26 cellular contexts compared by ENCODE assay signal in genomic region chr3:65577875-65578274, GRCh38.
DNase-seq lines count a peak whose midpoint lies in the region; ATAC-seq and TF ChIP-seq lines count a peak whose summit lies in the region.
"Had no signal": no experiment of that assay in that cellular context is flagged by ENCODE, and none has a peak within 500 bp of the region (broad histone marks: within the 10 kb centered on the region; RNA-seq: fewer than 3 reads in every experiment).

No MANE protein-coding gene starts in this region.

- no peak for ATAC-seq in natural killer cell treated with Interleukin-12 subunit alpha and Interleukin-12 subunit beta and Interleukin-15 and Interleukin-18, amount 100 ng/mL, for 72 hours
- ATAC-seq: activated CD8-positive, alpha-beta T cell treated with anti-CD3 and anti-CD28 coated beads, Interleukin-2, amount 10 ng/mL, durations not matched to agents 7 days and 5 days; activated naive CD4-positive, alpha-beta T cell treated with anti-CD3 and anti-CD28 coated beads, Interleukin-2, amount 50 U/mL, for 72 hours; lower lobe of right lung; T-cell had no signal

- no peaks in the 10 kb centered on the region for H4K20me1 ChIP-seq in fibroblast of lung (ENCODE audit: control insufficient read depth, extremely low read depth, insufficient read depth, low read length)

- H3K27me3 Mint-ChIP-seq in natural killer cell treated with Interleukin-12 subunit alpha and Interleukin-12 subunit beta and Interleukin-15 and Interleukin-18, amount 100 ng/mL, for 72 hours = no peaks in the 10 kb centered on the region
- H3K27me3 Mint-ChIP-seq in immature natural killer cell (ENCODE audit: low read depth in 3 of 3) = peaks cover 0 to 2% (median 1%) of the 10 kb centered on the region in 3 donors
- no peaks in the 10 kb centered on the region for H3K27me3 Mint-ChIP-seq in T-helper 2 cell treated with Interferon-gamma antibody and Interleukin-4, amounts not matched to agents 5 μg/mL and 100 μg/mL, for 36 hours (ENCODE audit: low read depth)
- H3K27me3 Mint-ChIP-seq: T-cell had no signal

- H3K4me1 Mint-ChIP-seq in natural killer cell treated with Interleukin-12 subunit alpha and Interleukin-12 subunit beta and Interleukin-15 and Interleukin-18, amount 100 ng/mL, for 72 hours (ENCODE audit: low read depth in 2 of 2) = no peaks in the 10 kb centered on the region
- no peaks in the 10 kb centered on the region for H3K4me1 Mint-ChIP-seq in immature natural killer cell
- no peaks in the 10 kb centered on the region for H3K4me1 Mint-ChIP-seq in T-helper 2 cell treated with Interferon-gamma antibody and Interleukin-4, amounts not matched to agents 5 μg/mL and 100 μg/mL, for 36 hours (ENCODE audit: low read depth)
- H3K4me1 Mint-ChIP-seq: T-cell had no signal

- H3K4me2 ChIP-seq in fibroblast of lung (ENCODE audit: extremely low read depth, insufficient read depth, low read length) = no peak overlapping the region

- no peak overlapping the region for H3K27ac Mint-ChIP-seq in natural killer cell treated with Interleukin-12 subunit alpha and Interleukin-12 subunit beta and Interleukin-15 and Interleukin-18, amount 100 ng/mL, for 72 hours
- H3K27ac Mint-ChIP-seq in immature natural killer cell = no peak overlapping the region
- no peak overlapping the region for H3K27ac Mint-ChIP-seq in T-helper 2 cell treated with Interferon-gamma antibody and Interleukin-4, amounts not matched to agents 5 μg/mL and 100 μg/mL, for 36 hours
- H3K27ac Mint-ChIP-seq: activated CD8-positive, alpha-beta T cell treated with anti-CD3 and anti-CD28 coated beads, Interleukin-2, amount 10 ng/mL, durations not matched to agents 7 days and 5 days; T-cell had no signal

- no peak overlapping the region for H3K4me3 Mint-ChIP-seq in natural killer cell treated with Interleukin-12 subunit alpha and Interleukin-12 subunit beta and Interleukin-15 and Interleukin-18, amount 100 ng/mL, for 72 hours
- H3K4me3 Mint-ChIP-seq in immature natural killer cell = no peak overlapping the region
- no peak overlapping the region for H3K4me3 Mint-ChIP-seq in T-helper 2 cell treated with Interferon-gamma antibody and Interleukin-4, amounts not matched to agents 5 μg/mL and 100 μg/mL, for 36 hours
- H3K4me3 Mint-ChIP-seq: activated CD8-positive, alpha-beta T cell treated with anti-CD3 and anti-CD28 coated beads, Interleukin-2, amount 10 ng/mL, durations not matched to agents 7 days and 5 days; T-cell had no signal

- H3K27ac ChIP-seq in angular gyrus (ENCODE audit: low read depth, low read length) (peak overlapping the region; percentile 2), fibroblast of lung (ENCODE audit: insufficient read depth, low read length) (peak overlapping the region; percentile 32)
- H3K27ac ChIP-seq: lower lobe of right lung, prostate gland, testis had no signal

- no peaks in the 10 kb centered on the region for H3K36me3 ChIP-seq in fibroblast of lung (ENCODE audit: control insufficient read depth, insufficient read depth, low read length)
- H3K36me3 ChIP-seq: lower lobe of right lung, prostate gland, SJCRH30 had no signal

- H3K4me1 ChIP-seq in fibroblast of lung (ENCODE audit: control insufficient read depth, extremely low read depth, insufficient read depth, low read length) = peaks cover 19% of the 10 kb centered on the region
- H3K4me1 ChIP-seq: lower lobe of right lung, prostate gland, testis had no signal

- no peak for TF ChIP-seq CTCF in fibroblast of lung (conservative IDR thresholded peaks at IDR 0.05 in 1 of 2, IDR thresholded peaks at IDR 0.05 in 1 of 2; ENCODE audit: low read depth in 1 of 2, low read length in 2 of 2)

- H2AFZ ChIP-seq in fibroblast of lung (ENCODE audit: low read length) = no peak overlapping the region

- H3K9me3 ChIP-seq in fibroblast of lung (ENCODE audit: control insufficient read depth, insufficient read depth, low read depth, low read length) = no peaks in the 10 kb centered on the region
- H3K9me3 ChIP-seq: lower lobe of right lung, prostate gland, SJCRH30, testis had no signal

- H3K9me3 Mint-ChIP-seq in natural killer cell treated with Interleukin-12 subunit alpha and Interleukin-12 subunit beta and Interleukin-15 and Interleukin-18, amount 100 ng/mL, for 72 hours = peaks cover 10% of the 10 kb centered on the region
- H3K9me3 Mint-ChIP-seq in immature natural killer cell = peaks cover 0 to 12% (median 5%) of the 10 kb centered on the region in 6 donors
- no peaks in the 10 kb centered on the region for H3K9me3 Mint-ChIP-seq in T-helper 2 cell treated with Interferon-gamma antibody and Interleukin-4, amounts not matched to agents 5 μg/mL and 100 μg/mL, for 36 hours

- intact Hi-C loops in posterior cingulate gyrus (cut with DNase I) = no loop called here

- DNase-seq in Ammon's horn (ENCODE audit: low spot score) = peak; percentile 27
- peak; percentile 11 to 19 for DNase-seq in fibroblast of lung (ENCODE audit: low read depth in 2 of 2)
- DNase-seq in posterior cingulate gyrus = peak in 6 of 10 donors; percentile 28 to 91 (median 36)
- DNase-seq in natural killer cell treated with Interleukin-12 subunit alpha and Interleukin-12 subunit beta and Interleukin-15 and Interleukin-18, amount 100 ng/mL, for 72 hours (ENCODE audit: low spot score) = no peak
- DNase-seq in immature natural killer cell = no peak
- no peak for DNase-seq in T-helper 2 cell treated with Interferon-gamma antibody and Interleukin-4, amounts not matched to agents 5 μg/mL and 100 μg/mL, for 36 hours (ENCODE audit: low spot score)
- DNase-seq in NCI-H2196 (lab: John Stamatoyannopoulos, UW; ENCODE audit: unreplicated experiment) = no peak
- DNase-seq: activated CD4-positive, alpha-beta T cell treated with anti-CD3 and anti-CD28 coated beads for 1 hour; activated CD8-positive, alpha-beta T cell treated with anti-CD3 and anti-CD28 coated beads, Interleukin-2, amount 10 ng/mL, durations not matched to agents 7 days and 5 days; activated T-cell treated with anti-CD3 and anti-CD28 coated beads for 4 hours; cerebellar nuclear complex; DMS153; lower lobe of right lung; NCI-H1092 treated with DMSO at 0.1 percent for 48 hours; NCI-H187; NCI-H2171 treated with DMSO at 0.1 percent for 48 hours; NCI-H526; stimulated activated CD4-positive, alpha-beta T cell treated with anti-CD3 and anti-CD28 coated beads, Interleukin-15, amount 100 ng/mL, for 24 hours; stimulated activated naive CD4-positive, alpha-beta T cell; T-cell; testis had no signal

- H3K9ac ChIP-seq in fibroblast of lung (ENCODE audit: insufficient read depth, low read length) = no peak overlapping the region

- H3K79me2 ChIP-seq in fibroblast of lung (ENCODE audit: control insufficient read depth, insufficient read depth, low read length) = no peaks in the 10 kb centered on the region

- H3K36me3 Mint-ChIP-seq in natural killer cell treated with Interleukin-12 subunit alpha and Interleukin-12 subunit beta and Interleukin-15 and Interleukin-18, amount 100 ng/mL, for 72 hours = no peaks in the 10 kb centered on the region
- no peaks in the 10 kb centered on the region for H3K36me3 Mint-ChIP-seq in immature natural killer cell
- H3K36me3 Mint-ChIP-seq in T-helper 2 cell treated with Interferon-gamma antibody and Interleukin-4, amounts not matched to agents 5 μg/mL and 100 μg/mL, for 36 hours (ENCODE audit: low read depth) = no peaks in the 10 kb centered on the region
- H3K36me3 Mint-ChIP-seq: activated naive CD4-positive, alpha-beta T cell treated with anti-CD3 and anti-CD28 coated beads, Interleukin-2, amount 50 U/mL, for 72 hours; T-cell had no signal

- no peak overlapping the region for H3K4me3 ChIP-seq in fibroblast of lung (replicated peaks in 1 of 4; ENCODE audit: control extremely low read depth in 1 of 4, insufficient read depth in 1 of 4, low read depth in 3 of 4, low read length in 4 of 4)
- H3K4me3 ChIP-seq: lower lobe of right lung, prostate gland, SJCRH30, testis had no signal

- H3K27me3 ChIP-seq in fibroblast of lung (ENCODE audit: control insufficient read depth, insufficient read depth, low read length) = no peaks in the 10 kb centered on the region
- H3K27me3 ChIP-seq: dorsolateral prefrontal cortex, SJCRH30, testis had no signal

Comparison
In these comparisons a context has a peak if more than half of its experiments do, and no peak if none do; other contexts are left out.
1. DNase-seq: peak in Ammon's horn (single experiment), fibroblast of lung (2 of 2) and posterior cingulate gyrus (6 of 10); none in natural killer cell treated with Interleukin-12 subunit alpha and Interleukin-12 subunit beta and Interleukin-15 and Interleukin-18, amount 100 ng/mL, for 72 hours (single experiment), immature natural killer cell (0 of 3), T-helper 2 cell treated with Interferon-gamma antibody and Interleukin-4, amounts not matched to agents 5 μg/mL and 100 μg/mL, for 36 hours (single experiment) and NCI-H2196 (single experiment).